24 cellular contexts compared by ENCODE assay signal in genomic region chr9:136258786-136259516, GRCh38. TPM values are rescaled to one million over a fixed set of nuclear protein-coding genes. Genes with fewer than 3 reads are reported as not detected.
DNase-seq lines count a peak whose midpoint lies in the region; ATAC-seq, FAIRE-seq and TF ChIP-seq lines count a peak whose summit lies in the region.
"Had no signal": no experiment of that assay in that cellular context is flagged by ENCODE, and none has a peak within 500 bp of the region (broad histone marks: within the 10 kb centered on the region; RNA-seq: fewer than 3 reads in every experiment).

No MANE protein-coding gene starts in this region.

- H3K36me3 Mint-ChIP-seq in glutamatergic neuron (ENCODE audit: unreplicated experiment) (no peaks in the 10 kb centered on the region), Caco-2 (ENCODE audit: insufficient read depth, unreplicated experiment) (peaks cover 4% of the 10 kb centered on the region)
- H3K36me3 Mint-ChIP-seq: CD8-positive, alpha-beta T cell had no signal

- DNase-seq in HepG2 (ENCODE audit: low spot score) (no peak), right lobe of liver (no peak), NCI-H82 treated with DMSO at 0.1 percent for 48 hours (lab: John Stamatoyannopoulos, UW; ENCODE audit: unreplicated experiment) (peak; percentile 15), glutamatergic neuron (no peak), Caco-2 (no peak), left colon (no peak), NCI-H69 (lab: John Stamatoyannopoulos, UW) (no peak), NOMO-1 (lab: John Stamatoyannopoulos, UW; ENCODE audit: unreplicated experiment in 2 of 2) (no peak)
- DNase-seq: AML-193, DMS 273 treated with DMSO at 0.1 percent for 48 hours, DMS53, DND-41, EL, GM23248, HCEC 1CT, HFFc6 had no signal

- TF ChIP-seq EP300 in HepG2 (IDR thresholded peaks at IDR 0.05; ENCODE audit: low read depth in 2 of 2, low read length in 2 of 2) (no peak), HepG2 (CRISPR knock-in tag; IDR thresholded peaks at IDR 0.05; ENCODE audit: borderline replicate concordance) (no peak)

- H3K9ac ChIP-seq in HepG2 (ENCODE audit: insufficient read depth, low read depth, low read length): no peak overlapping the region
- H3K9ac ChIP-seq: GM23248 had no signal

- in situ Hi-C loops in HepG2 (cut with HindIII; ENCODE audit: extremely low pct_ligation_motif_present, low pct_unique_long_range_greater_than_20kb): loop anchor here (25.0 kb wide), 1 partner anchor 272 kb away; no protein-coding TSS in a partner anchor

- 47% methylated on average over 20 of the region's 22 CpGs for WGBS in HepG2 (ENCODE audit: low lambda C conversion rate)
- WGBS in right lobe of liver (ENCODE audit: insufficient coverage, low coverage, low lambda C conversion rate, missing lambda C conversion rate): 89% methylated on average over 19 of the region's 22 CpGs

- FAIRE-seq in HepG2 (lab: Jason Lieb, UNC): no peak
- FAIRE-seq: A549, GM12878, GM19239, H54 had no signal

- H3K9me3 ChIP-seq in HepG2 (ENCODE audit: low read length) (no peaks in the 10 kb centered on the region), right lobe of liver (no peaks in the 10 kb centered on the region), Caco-2 (no peaks in the 10 kb centered on the region)
- H3K9me3 ChIP-seq: A549 had no signal

- H3K36me3 ChIP-seq in HepG2 (replicated peaks in 1 of 2; ENCODE audit: control insufficient read depth in 1 of 2, insufficient read depth in 2 of 2, low read length in 2 of 2) (no peaks in the 10 kb centered on the region), right lobe of liver (no peaks in the 10 kb centered on the region), Caco-2 (ENCODE audit: control insufficient read depth, insufficient read depth, low read length) (no peaks in the 10 kb centered on the region)

- no peaks in the 10 kb centered on the region for H3K79me2 ChIP-seq in HepG2 (ENCODE audit: insufficient read depth, low read length)

- BruUV-seq in HepG2 (replicated peaks; lab: Mats Ljungman, UMichigan) (no TSS peak), Caco-2 (replicated peaks; lab: Mats Ljungman, UMichigan) (no TSS peak)

- H3K4me1 ChIP-seq in HepG2 (ENCODE audit: insufficient read depth, low read length) (peaks cover 33% of the 10 kb centered on the region), right lobe of liver (peaks cover 0 to 5% (median 0%) of the 10 kb centered on the region in 4 donors), Caco-2 (no peaks in the 10 kb centered on the region)

- no peak overlapping the region for H3K4me2 ChIP-seq in HepG2 (ENCODE audit: low read depth, low read length)
- H3K4me2 ChIP-seq: A549 had no signal

- POLR2A ChIA-PET in HepG2 (lab: Yijun Ruan, JAX) (no interaction called here), Caco-2 (lab: Charles Lee) (no interaction called here)

- H2AFZ ChIP-seq in HepG2 (ENCODE audit: low read length): no peak overlapping the region
- H2AFZ ChIP-seq: GM23248 had no signal

- H4K20me1 ChIP-seq in HepG2 (ENCODE audit: insufficient read depth, low read length): no peaks in the 10 kb centered on the region

- H3K27ac ChIP-seq in HepG2 (ENCODE audit: extremely low read length, insufficient read depth, low read length) (no peak overlapping the region), right lobe of liver (no peak overlapping the region)
- H3K27ac ChIP-seq: 22Rv1, A549, GM23248 had no signal

- no peak for TF ChIP-seq CTCF in HepG2 (CRISPR knock-in tag; IDR thresholded peaks at IDR 0.05)
- TF ChIP-seq CTCF in right lobe of liver (IDR thresholded peaks at IDR 0.05): no peak
- TF ChIP-seq CTCF in glutamatergic neuron (IDR thresholded peaks at IDR 0.05; ENCODE audit: partially characterized antibody, unreplicated experiment): no peak
- TF ChIP-seq CTCF in Caco-2 (IDR thresholded peaks at IDR 0.05; ENCODE audit: insufficient read depth in 1 of 2, low read depth in 1 of 2, low read length in 1 of 2, severe bottlenecking in 1 of 2, unreplicated experiment in 1 of 2): no peak

- H3K27me3 ChIP-seq in HepG2 (ENCODE audit: control insufficient read depth in 1 of 2, insufficient read depth in 2 of 2, low read length in 2 of 2) (peaks cover 25 to 93% of the 10 kb centered on the region in 2 experiments), right lobe of liver (no peaks in the 10 kb centered on the region), Caco-2 (replicated peaks; ENCODE audit: control insufficient read depth, insufficient read depth, low read length) (no peaks in the 10 kb centered on the region)

- peak overlapping the region; percentile 36 for H3K4me3 Mint-ChIP-seq in glutamatergic neuron (ENCODE audit: unreplicated experiment)
- no peak overlapping the region for H3K4me3 Mint-ChIP-seq in Caco-2 (ENCODE audit: unreplicated experiment)
- H3K4me3 Mint-ChIP-seq: CD8-positive, alpha-beta T cell; HFFc6 had no signal

- H3K4me1 Mint-ChIP-seq in glutamatergic neuron (ENCODE audit: low read depth, unreplicated experiment) (peaks cover 17% of the 10 kb centered on the region), Caco-2 (ENCODE audit: low read depth, unreplicated experiment) (no peaks in the 10 kb centered on the region)

- intact Hi-C loops in HepG2 (cut with micrococcal nuclease; ENCODE audit: unreplicated experiment): no loop called here
- intact Hi-C loops in right lobe of liver (cut with DNase I): no loop called here
- intact Hi-C loops in Caco-2 (cut with micrococcal nuclease; ENCODE audit: unreplicated experiment): no loop called here
- intact Hi-C loops in left colon (cut with DNase I, micrococcal nuclease): no loop called here

- no peak for TF ChIP-seq POLR2A in HepG2 (IDR thresholded peaks at IDR 0.05; ENCODE audit: insufficient read depth in 1 of 2, low read depth in 2 of 2, low read length in 2 of 2)
- no peak for TF ChIP-seq POLR2A in right lobe of liver (IDR thresholded peaks at IDR 0.05)

- no peak for TF ChIP-seq RAD21 in HepG2 (CRISPR knock-in tag; IDR thresholded peaks at IDR 0.05)

- H3K9me3 Mint-ChIP-seq in glutamatergic neuron (ENCODE audit: unreplicated experiment) (peaks cover 3% of the 10 kb centered on the region), Caco-2 (ENCODE audit: unreplicated experiment) (no peaks in the 10 kb centered on the region)
- H3K9me3 Mint-ChIP-seq: CD8-positive, alpha-beta T cell; HFFc6 had no signal

- H3K4me3 ChIP-seq in HepG2 (replicated peaks in 1 of 3; ENCODE audit: insufficient read depth in 1 of 3, low read depth in 2 of 3, low read length in 3 of 3): no peak overlapping the region
- H3K4me3 ChIP-seq in right lobe of liver: no peak overlapping the region
- H3K4me3 ChIP-seq in Caco-2 (ENCODE audit: low read depth, low read length): no peak overlapping the region
- H3K4me3 ChIP-seq: A549, GM12878, GM23248 had no signal

- H3K27ac Mint-ChIP-seq in glutamatergic neuron (ENCODE audit: unreplicated experiment) (no peak overlapping the region), Caco-2 (ENCODE audit: unreplicated experiment) (no peak overlapping the region)
- H3K27ac Mint-ChIP-seq: CD8-positive, alpha-beta T cell; HFFc6 had no signal

- CTCF ChIA-PET in HepG2 (lab: Yijun Ruan, JAX; ENCODE audit: low intra/inter-chr PET ratio, low total read pairs) (no interaction called here), Caco-2 (lab: Charles Lee) (interaction anchor here (0.7 kb wide), 1 partner anchor 32 kb away, joined by 3 read pairs; no protein-coding TSS in a partner anchor)

- H3K27me3 Mint-ChIP-seq in glutamatergic neuron (ENCODE audit: unreplicated experiment): peaks cover 2% of the 10 kb centered on the region
- H3K27me3 Mint-ChIP-seq in Caco-2 (ENCODE audit: insufficient read depth, unreplicated experiment): no peaks in the 10 kb centered on the region

- ATAC-seq in HepG2 (no peak), right lobe of liver (no peak), left colon (no peak)
- ATAC-seq: CD8-positive, alpha-beta T cell; GM12878 had no signal

RNA-seq across cellular contexts. Expression of gene QSOX2, which starts 13.3 kb away (rescaled TPM):
- total RNA-seq in HepG2 (2016; rRNA removed; fragmentation: Illumina TruSeq; extraction: Trizol) (10.1 and 27.1 TPM in 2 replicates), right lobe of liver (1 to 10 TPM; 2.9 to 8.7 (median 6.4) TPM), glutamatergic neuron (ENCODE audit: unreplicated experiment) (21.2 TPM), Caco-2 (2022) (26.9 and 29.6 TPM in 2 replicates), left colon (1 to 10 TPM; 6.1 to 7.4 TPM)
- total RNA-seq in HepG2 (2016; cell fraction: cytosol; rRNA removed; fragmentation: Illumina TruSeq; extraction: Trizol; ENCODE audit: low read depth): 2.0 and 2.2 TPM in 2 replicates
- 9.0 and 27.0 TPM in 2 replicates for total RNA-seq in HepG2 (2016; cell fraction: insoluble cytoplasmic fraction; rRNA removed; fragmentation: Illumina TruSeq; extraction: Trizol)
- 4.9 and 5.5 TPM in 2 replicates for total RNA-seq in HepG2 (2016; cell fraction: membrane; rRNA removed; fragmentation: Illumina TruSeq; extraction: Trizol)
- total RNA-seq in HepG2 (2016; cell fraction: nucleus; rRNA removed; fragmentation: Illumina TruSeq; extraction: Trizol): 29.4 and 33.0 TPM in 2 replicates
- polyA plus RNA-seq in HepG2 (2011; rRNA removed): 36.4 and 42.1 TPM in 2 replicates
- 18.1 and 19.6 TPM in 2 replicates for polyA plus RNA-seq in HepG2 (2011; cell fraction: cytosol; rRNA removed)
- polyA plus RNA-seq in HepG2 (2011; cell fraction: nucleus; rRNA removed): 53.2 and 71.8 TPM in 2 replicates
- 28.3 and 37.6 TPM in 2 replicates for polyA plus RNA-seq in HepG2 (2012)
- polyA plus RNA-seq in HepG2 (2016; cell fraction: cytosol; fragmentation: Illumina TruSeq; extraction: Trizol; ENCODE audit: low read depth): 1.3 and 1.4 TPM in 2 replicates
- 8.1 and 10.4 TPM in 2 replicates for polyA plus RNA-seq in HepG2 (2016; cell fraction: insoluble cytoplasmic fraction; fragmentation: Illumina TruSeq; extraction: Trizol; ENCODE audit: low read depth)
- 2.5 and 3.2 TPM in 2 replicates for polyA plus RNA-seq in HepG2 (2016; cell fraction: membrane; fragmentation: Illumina TruSeq; extraction: Trizol; ENCODE audit: low read depth)
- polyA plus RNA-seq in HepG2 (2016; cell fraction: nucleus; fragmentation: Illumina TruSeq; extraction: Trizol; ENCODE audit: insufficient read depth, low read depth): 56.3 and 58.3 TPM in 2 replicates
- polyA minus RNA-seq in HepG2 (2011; rRNA and poly(A)+ RNA removed; ENCODE audit: low replicate concordance): 28.3 and 40.5 TPM in 2 replicates
- polyA minus RNA-seq in HepG2 (2011; cell fraction: cytosol; rRNA and poly(A)+ RNA removed): 18.7 and 20.4 TPM in 2 replicates
- polyA minus RNA-seq in HepG2 (2011; cell fraction: nucleus; rRNA and poly(A)+ RNA removed): 26.1 and 26.5 TPM in 2 replicates

RNA-seq across cellular contexts. Expression of gene CCDC187, which starts 44.9 kb away (rescaled TPM):
- total RNA-seq in HepG2 (2016; rRNA removed; fragmentation: Illumina TruSeq; extraction: Trizol): 0.13 TPM in 1 of 2 replicates, not detected in the other
- total RNA-seq in HepG2 (2016; cell fraction: cytosol; rRNA removed; fragmentation: Illumina TruSeq; extraction: Trizol; ENCODE audit: low read depth): not detected in 2 replicates
- total RNA-seq in HepG2 (2016; cell fraction: insoluble cytoplasmic fraction; rRNA removed; fragmentation: Illumina TruSeq; extraction: Trizol): 0.09 TPM in 1 of 2 replicates, not detected in the other
- 0.10 TPM in 1 of 2 replicates, not detected in the other for total RNA-seq in HepG2 (2016; cell fraction: membrane; rRNA removed; fragmentation: Illumina TruSeq; extraction: Trizol)
- 0.16 and 0.28 TPM in 2 replicates for total RNA-seq in HepG2 (2016; cell fraction: nucleus; rRNA removed; fragmentation: Illumina TruSeq; extraction: Trizol)
- polyA plus RNA-seq in HepG2 (2011; rRNA removed): 0.03 and 0.09 TPM in 2 replicates
- polyA plus RNA-seq in HepG2 (2011; cell fraction: cytosol; rRNA removed): 0.01 and 0.03 TPM in 2 replicates
- polyA plus RNA-seq in HepG2 (2011; cell fraction: nucleus; rRNA removed): 0.45 and 0.48 TPM in 2 replicates
- polyA plus RNA-seq in HepG2 (2012): 0.04 TPM in 1 of 2 replicates, not detected in the other
- not detected in 2 replicates for polyA plus RNA-seq in HepG2 (2016; cell fraction: cytosol; fragmentation: Illumina TruSeq; extraction: Trizol; ENCODE audit: low read depth)
- polyA plus RNA-seq in HepG2 (2016; cell fraction: insoluble cytoplasmic fraction; fragmentation: Illumina TruSeq; extraction: Trizol; ENCODE audit: low read depth): not detected in 2 replicates
- polyA plus RNA-seq in HepG2 (2016; cell fraction: membrane; fragmentation: Illumina TruSeq; extraction: Trizol; ENCODE audit: low read depth): 0.08 TPM in 1 of 2 replicates, not detected in the other
- polyA plus RNA-seq in HepG2 (2016; cell fraction: nucleus; fragmentation: Illumina TruSeq; extraction: Trizol; ENCODE audit: insufficient read depth, low read depth): 0.14 and 0.17 TPM in 2 replicates
- polyA minus RNA-seq in HepG2 (2011; rRNA and poly(A)+ RNA removed; ENCODE audit: low replicate concordance): 0.20 and 0.49 TPM in 2 replicates
- polyA minus RNA-seq in HepG2 (2011; cell fraction: cytosol; rRNA and poly(A)+ RNA removed): not detected in 2 replicates
- 0.39 and 0.50 TPM in 2 replicates for polyA minus RNA-seq in HepG2 (2011; cell fraction: nucleus; rRNA and poly(A)+ RNA removed)
- total RNA-seq in right lobe of liver: under 1 TPM in 3 of 6 experiments, not detected in 3; 0.09 to 0.80 (median 0.62) TPM
- total RNA-seq in glutamatergic neuron (ENCODE audit: unreplicated experiment): 15.8 TPM
- 0.09 and 0.11 TPM in 2 replicates for total RNA-seq in Caco-2 (2022)
- under 1 TPM; 0.52 to 0.67 TPM for total RNA-seq in left colon
- total RNA-seq: GM23248, HFFc6 had no signal
- polyA plus RNA-seq: BJ, GM23248 had no signal

RNA-seq across cellular contexts. Expression of gene LHX3, which starts 54.0 kb away (rescaled TPM):
- total RNA-seq in HepG2 (2016; rRNA removed; fragmentation: Illumina TruSeq; extraction: Trizol) (not detected in 2 replicates), right lobe of liver (not detected), glutamatergic neuron (ENCODE audit: unreplicated experiment) (0.81 TPM), Caco-2 (2022) (1.1 and 1.2 TPM in 2 replicates), left colon (not detected)
- total RNA-seq in HepG2 (2016; cell fraction: cytosol; rRNA removed; fragmentation: Illumina TruSeq; extraction: Trizol; ENCODE audit: low read depth): not detected in 2 replicates
- total RNA-seq in HepG2 (2016; cell fraction: insoluble cytoplasmic fraction; rRNA removed; fragmentation: Illumina TruSeq; extraction: Trizol): not detected in 2 replicates
- total RNA-seq in HepG2 (2016; cell fraction: membrane; rRNA removed; fragmentation: Illumina TruSeq; extraction: Trizol): not detected in 2 replicates
- total RNA-seq in HepG2 (2016; cell fraction: nucleus; rRNA removed; fragmentation: Illumina TruSeq; extraction: Trizol): not detected in 2 replicates
- not detected in 2 replicates for polyA plus RNA-seq in HepG2 (2011; rRNA removed)
- not detected in 2 replicates for polyA plus RNA-seq in HepG2 (2011; cell fraction: cytosol; rRNA removed)
- 0.03 TPM in 1 of 2 replicates, not detected in the other for polyA plus RNA-seq in HepG2 (2011; cell fraction: nucleus; rRNA removed)
- not detected in 2 replicates for polyA plus RNA-seq in HepG2 (2012)
- polyA plus RNA-seq in HepG2 (2016; cell fraction: cytosol; fragmentation: Illumina TruSeq; extraction: Trizol; ENCODE audit: low read depth): not detected in 2 replicates
- not detected in 2 replicates for polyA plus RNA-seq in HepG2 (2016; cell fraction: insoluble cytoplasmic fraction; fragmentation: Illumina TruSeq; extraction: Trizol; ENCODE audit: low read depth)
- polyA plus RNA-seq in HepG2 (2016; cell fraction: membrane; fragmentation: Illumina TruSeq; extraction: Trizol; ENCODE audit: low read depth): not detected in 2 replicates
- polyA plus RNA-seq in HepG2 (2016; cell fraction: nucleus; fragmentation: Illumina TruSeq; extraction: Trizol; ENCODE audit: insufficient read depth, low read depth): not detected in 2 replicates
- 0.05 TPM in 1 of 2 replicates, not detected in the other for polyA minus RNA-seq in HepG2 (2011; rRNA and poly(A)+ RNA removed; ENCODE audit: low replicate concordance)
- polyA minus RNA-seq in HepG2 (2011; cell fraction: cytosol; rRNA and poly(A)+ RNA removed): not detected in 2 replicates
- polyA minus RNA-seq in HepG2 (2011; cell fraction: nucleus; rRNA and poly(A)+ RNA removed): 0.13 TPM in 1 of 2 replicates, not detected in the other
- total RNA-seq: G401, GM12878, GM23248, HFFc6 had no signal
- polyA plus RNA-seq: BJ, GM12878, GM23248 had no signal
